ENCODE assay signal across 8 cellular contexts in the genomic region with DNA sequence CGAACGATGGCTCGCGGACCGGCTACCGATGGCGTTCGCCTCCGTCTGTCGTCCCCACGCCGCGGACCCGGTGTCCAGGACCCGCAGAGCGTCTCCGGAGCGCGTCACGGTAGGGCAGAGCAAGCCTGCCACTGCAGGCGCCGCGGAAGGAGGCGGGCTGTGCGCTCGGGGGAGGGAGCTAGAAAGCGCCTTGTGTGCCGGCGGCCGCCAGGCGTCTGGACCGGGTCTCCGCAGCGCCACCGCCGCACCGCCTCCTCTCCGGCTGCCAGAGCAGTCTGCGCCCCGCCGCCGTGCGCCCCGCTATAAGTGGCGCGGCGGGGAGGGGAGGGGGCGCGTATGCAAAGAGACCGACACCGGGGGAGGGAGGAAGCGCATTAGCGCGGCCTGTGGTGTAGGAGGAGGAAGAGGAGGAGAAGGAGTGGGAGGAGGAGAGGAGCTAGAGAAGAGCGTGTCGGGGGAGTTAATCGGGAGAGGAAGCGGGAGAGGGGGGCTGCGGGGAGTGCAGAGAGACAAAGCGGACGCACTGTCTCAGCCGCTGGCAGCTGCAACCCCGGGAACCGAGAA. TPM values are rescaled to one million over a fixed set of nuclear protein-coding genes. Genes with fewer than 3 reads are reported as not detected.
A peak's percentile ranks its signal among the peaks of the same experiment; 100 is the strongest.
DNase-seq lines count a peak whose midpoint lies in the region; ATAC-seq, FAIRE-seq and TF ChIP-seq lines count a peak whose summit lies in the region.

ENC1 (minus strand) TSS at position 279 of the 564 bp plus-strand sequence. CDS start 4,243 bp downstream, outside the sequence.

- no peak for DNase-seq in D721Med (ENCODE audit: insufficient read length, low spot score)
- peak in 40 of 76 experiments; percentile 4 to 58 (median 28) for DNase-seq in HUDEP-2 (lab: John Stamatoyannopoulos, UW; ENCODE audit: unreplicated experiment in 76 of 76)
- DNase-seq in OCI-LY7 (ENCODE audit: low spot score), result peak; percentile 90
- peak; percentile 65 for DNase-seq in activated T-cell treated with anti-CD3 and anti-CD28 coated beads, Interleukin-2, amount 50 U/mL, for 4 hours
- peak; percentile 94 for DNase-seq in esophagus muscularis mucosa (ENCODE audit: extremely low spot score)
- DNase-seq in stimulated activated CD8-positive, alpha-beta memory T cell treated with anti-CD3 and anti-CD28 coated beads, Interleukin-7, amount 100 ng/mL, for 24 hours (ENCODE audit: low read depth), result peak; percentile 31

- FAIRE-seq in D721Med (lab: Jason Lieb, UNC), result no peak

- TF ChIP-seq CTCF in D721Med (IDR thresholded peaks at IDR 0.05; ENCODE audit: insufficient read depth, missing control alignments) (peak; percentile 37), OCI-LY7 (conservative IDR thresholded peaks at IDR 0.05; ENCODE audit: low read length) (peak; percentile 55), esophagus muscularis mucosa (IDR thresholded peaks at IDR 0.05) (peak; percentile 29 to 72 (median 32))

- H3K4me3 ChIP-seq in OCI-LY7 (ENCODE audit: low read depth, low read length, poor library complexity, severe bottlenecking), result peak within 1 kb of the TSS; percentile 74
- peak within 1 kb of the TSS; percentile 67 to 76 (median 71) for H3K4me3 ChIP-seq in esophagus muscularis mucosa
- peak within 1 kb of the TSS; percentile 62 to 79 for H3K4me3 ChIP-seq in muscle layer of colon (ENCODE audit: low read depth in 1 of 2, low read length in 2 of 2)

- no TSS peak for BruUV-seq in OCI-LY7 (replicated peaks; lab: Mats Ljungman, UMichigan)

- H3K79me2 ChIP-seq in OCI-LY7 (ENCODE audit: insufficient read depth, low read depth, low read length), result peaks cover 14% of the 10 kb centered on the region; the same call in 1 of the 2 replicates

- H3K4me3 Mint-ChIP-seq in activated T-cell treated with anti-CD3 and anti-CD28 coated beads, Interleukin-2, amount 50 U/mL, for 4 hours, result peak within 1 kb of the TSS; percentile 85

- no peaks in the 10 kb centered on the region for H3K9me3 Mint-ChIP-seq in activated T-cell treated with anti-CD3 and anti-CD28 coated beads, Interleukin-2, amount 50 U/mL, for 4 hours

- POLR2A ChIA-PET in OCI-LY7 (lab: Charles Lee), result interaction anchor here (0.5 to 3.0 kb wide), 12 partner anchors 11 to 819 kb away, joined by 3 to 17 read pairs (median 3); no protein-coding TSS in a partner anchor

- no peak for TF ChIP-seq EP300 in esophagus muscularis mucosa (IDR thresholded peaks at IDR 0.05)

- CTCF ChIA-PET in OCI-LY7 (lab: Charles Lee; ENCODE audit: unreplicated experiment), result interaction anchor here (0.6 to 1.2 kb wide), 4 partner anchors 40 to 243 kb away, joined by 3 to 6 read pairs (median 3); no protein-coding TSS in a partner anchor

- H3K27ac ChIP-seq in OCI-LY7 (ENCODE audit: low read depth, low read length, poor library complexity, severe bottlenecking) (peak within 1 kb of the TSS; percentile 21), esophagus muscularis mucosa (replicated peaks in 1 of 4) (peak within 1 kb of the TSS; percentile 71 to 85 (median 79)), muscle layer of colon (ENCODE audit: low read depth, low read length) (peak within 1 kb of the TSS; percentile 56)

- peaks cover 33% of the 10 kb centered on the region for H3K4me1 Mint-ChIP-seq in activated T-cell treated with anti-CD3 and anti-CD28 coated beads, Interleukin-2, amount 50 U/mL, for 4 hours (ENCODE audit: low read depth)

- H2AFZ ChIP-seq in OCI-LY7 (ENCODE audit: low read length), result peak within 1 kb of the TSS; percentile 82

- peaks cover 9% of the 10 kb centered on the region; the same call in 1 of the 2 replicates for H4K20me1 ChIP-seq in OCI-LY7 (ENCODE audit: insufficient read depth, low read length)

- H3K9me3 ChIP-seq in OCI-LY7 (ENCODE audit: low read length), result no peaks in the 10 kb centered on the region
- no peaks in the 10 kb centered on the region for H3K9me3 ChIP-seq in esophagus muscularis mucosa
- no peaks in the 10 kb centered on the region for H3K9me3 ChIP-seq in muscle layer of colon (ENCODE audit: low read length)

- H3K27me3 Mint-ChIP-seq in activated T-cell treated with anti-CD3 and anti-CD28 coated beads, Interleukin-2, amount 50 U/mL, for 4 hours (ENCODE audit: low read depth), result peaks cover 14% of the 10 kb centered on the region

- peak within 1 kb of the TSS; percentile 44 for H3K9ac ChIP-seq in muscle layer of colon (ENCODE audit: low read length)

- H3K36me3 ChIP-seq in OCI-LY7 (ENCODE audit: insufficient read depth, low read length) (no peaks in the 10 kb centered on the region; the same call in 1 of the 2 replicates), esophagus muscularis mucosa (no peaks in the 10 kb centered on the region), muscle layer of colon (ENCODE audit: insufficient read depth, low read length) (no peaks in the 10 kb centered on the region)

- no peaks in the 10 kb centered on the region for H3K9me2 ChIP-seq in OCI-LY7 (ENCODE audit: insufficient read depth, low read length)

- H3K4me1 ChIP-seq in OCI-LY7 (ENCODE audit: insufficient read depth, low read length, poor library complexity, severe bottlenecking), result peaks cover 35% of the 10 kb centered on the region
- H3K4me1 ChIP-seq in esophagus muscularis mucosa, result peaks cover 36 to 47% (median 37%) of the 10 kb centered on the region in 4 donors
- H3K4me1 ChIP-seq in muscle layer of colon (ENCODE audit: insufficient read depth, low read length), result peaks cover 18% of the 10 kb centered on the region

- under 1% methylated on average over 48 of the region's 64 CpGs for WGBS in esophagus muscularis mucosa

- peak; percentile 65 for ATAC-seq in GM21367 (IDR thresholded peaks at IDR 0.05; ENCODE audit: unreplicated experiment)
- peak; percentile 87 to 91 for ATAC-seq in activated T-cell treated with anti-CD3 and anti-CD28 coated beads, Interleukin-2, amount 50 U/mL, for 4 hours

- H3K27me3 ChIP-seq in esophagus muscularis mucosa (no peaks in the 10 kb centered on the region), muscle layer of colon (ENCODE audit: control insufficient read depth in 1 of 2, insufficient read depth in 2 of 2, low read length in 2 of 2) (no peaks in the 10 kb centered on the region)

- peak; percentile 21 for TF ChIP-seq POLR2A in esophagus muscularis mucosa (IDR thresholded peaks at IDR 0.05; ENCODE audit: low read depth)

- H3K36me3 Mint-ChIP-seq in activated T-cell treated with anti-CD3 and anti-CD28 coated beads, Interleukin-2, amount 50 U/mL, for 4 hours (ENCODE audit: insufficient read depth), result peaks cover 6% of the 10 kb centered on the region

- intact Hi-C loops in OCI-LY7 (cut with micrococcal nuclease; ENCODE audit: unreplicated experiment), result loop anchor here (1.0 to 10.0 kb wide), 4 partner anchors 9 to 346 kb away; no protein-coding TSS in a partner anchor
- intact Hi-C loops in esophagus muscularis mucosa (cut with DNase I), result loop anchor here (2.0 kb wide), 1 partner anchor 738 kb away; no protein-coding TSS in a partner anchor

- peak within 1 kb of the TSS; percentile 81 for H3K4me2 ChIP-seq in OCI-LY7 (ENCODE audit: low read length)

RNA-seq across cellular contexts. Expression of gene ENC1, which starts in this region (rescaled TPM):
- 19.4 and 25.9 TPM in 2 replicates for total RNA-seq in OCI-LY7 (2014; rRNA removed; shearing (Covaris generic))
- 11.6 and 12.1 TPM in 2 replicates for total RNA-seq in OCI-LY7 (2022)
- total RNA-seq in activated T-cell treated with anti-CD3 and anti-CD28 coated beads, Interleukin-2, amount 50 U/mL, for 4 hours, result 1 to 10 TPM; 1.8 to 3.0 (median 2.4) TPM
- total RNA-seq in esophagus muscularis mucosa, result 10 to 100 TPM in 3 of 4 donors, 1 to 10 TPM in 1; 8.9 to 23.7 (median 13.1) TPM

Comparison
In these comparisons a context has a peak if more than half of its experiments do, and no peak if none do; other contexts are left out.
1. H3K27ac ChIP-seq: peak in every context shown above with its lines; median percentile 79 in esophagus muscularis mucosa; 56 in muscle layer of colon; 21 in OCI-LY7.